1 cellular context compared by ENCODE assay signal in the genomic region with DNA sequence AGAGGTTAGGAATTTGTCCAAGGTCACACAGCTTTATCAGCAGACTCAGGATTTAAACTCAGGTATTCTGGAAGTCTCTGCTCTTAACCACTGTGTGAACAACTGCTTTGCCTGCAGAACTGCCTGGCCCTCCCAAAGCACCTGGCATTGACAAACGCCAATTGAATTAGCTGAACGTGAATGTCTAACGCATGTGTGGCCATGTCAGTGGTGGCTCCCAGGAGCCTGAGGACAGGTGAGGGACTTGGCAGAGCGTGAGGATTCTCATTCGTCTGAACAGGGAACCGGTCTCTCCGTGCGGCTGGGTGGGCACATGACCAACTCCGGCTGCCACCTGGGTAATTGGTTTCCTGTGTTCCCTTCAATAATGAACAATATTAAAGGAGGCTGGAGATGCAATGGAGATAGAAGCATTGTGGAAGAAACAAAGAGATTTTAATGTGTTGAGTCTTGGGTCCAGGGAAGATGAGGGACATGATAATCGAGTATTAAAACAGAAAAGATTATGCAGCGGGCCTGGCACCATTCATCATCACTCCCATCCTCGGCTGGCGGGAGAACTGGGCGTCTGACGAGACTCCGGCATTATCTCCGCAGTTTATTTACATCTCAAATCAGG.
TF ChIP-seq lines count a peak whose summit lies in the region.

No MANE protein-coding gene starts in this region.

TF ChIP-seq in SK-N-SH treated with all-trans-retinoic acid at 6 μM for 48 hours, 23 proteins besides CTCF, POLR2A, EP300 and RAD21:
- TF ChIP-seq, protein P1, sequence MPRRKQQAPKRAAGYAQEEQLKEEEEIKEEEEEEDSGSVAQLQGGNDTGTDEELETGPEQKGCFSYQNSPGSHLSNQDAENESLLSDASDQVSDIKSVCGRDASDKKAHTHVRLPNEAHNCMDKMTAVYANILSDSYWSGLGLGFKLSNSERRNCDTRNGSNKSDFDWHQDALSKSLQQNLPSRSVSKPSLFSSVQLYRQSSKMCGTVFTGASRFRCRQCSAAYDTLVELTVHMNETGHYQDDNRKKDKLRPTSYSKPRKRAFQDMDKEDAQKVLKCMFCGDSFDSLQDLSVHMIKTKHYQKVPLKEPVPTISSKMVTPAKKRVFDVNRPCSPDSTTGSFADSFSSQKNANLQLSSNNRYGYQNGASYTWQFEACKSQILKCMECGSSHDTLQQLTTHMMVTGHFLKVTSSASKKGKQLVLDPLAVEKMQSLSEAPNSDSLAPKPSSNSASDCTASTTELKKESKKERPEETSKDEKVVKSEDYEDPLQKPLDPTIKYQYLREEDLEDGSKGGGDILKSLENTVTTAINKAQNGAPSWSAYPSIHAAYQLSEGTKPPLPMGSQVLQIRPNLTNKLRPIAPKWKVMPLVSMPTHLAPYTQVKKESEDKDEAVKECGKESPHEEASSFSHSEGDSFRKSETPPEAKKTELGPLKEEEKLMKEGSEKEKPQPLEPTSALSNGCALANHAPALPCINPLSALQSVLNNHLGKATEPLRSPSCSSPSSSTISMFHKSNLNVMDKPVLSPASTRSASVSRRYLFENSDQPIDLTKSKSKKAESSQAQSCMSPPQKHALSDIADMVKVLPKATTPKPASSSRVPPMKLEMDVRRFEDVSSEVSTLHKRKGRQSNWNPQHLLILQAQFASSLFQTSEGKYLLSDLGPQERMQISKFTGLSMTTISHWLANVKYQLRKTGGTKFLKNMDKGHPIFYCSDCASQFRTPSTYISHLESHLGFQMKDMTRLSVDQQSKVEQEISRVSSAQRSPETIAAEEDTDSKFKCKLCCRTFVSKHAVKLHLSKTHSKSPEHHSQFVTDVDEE (CRISPR knock-in tag; IDR thresholded peaks at IDR 0.05): 0 out of 2 replicates have a peak, but pooled peaks have one; percentile 49
- TF ChIP-seq, protein P2, sequence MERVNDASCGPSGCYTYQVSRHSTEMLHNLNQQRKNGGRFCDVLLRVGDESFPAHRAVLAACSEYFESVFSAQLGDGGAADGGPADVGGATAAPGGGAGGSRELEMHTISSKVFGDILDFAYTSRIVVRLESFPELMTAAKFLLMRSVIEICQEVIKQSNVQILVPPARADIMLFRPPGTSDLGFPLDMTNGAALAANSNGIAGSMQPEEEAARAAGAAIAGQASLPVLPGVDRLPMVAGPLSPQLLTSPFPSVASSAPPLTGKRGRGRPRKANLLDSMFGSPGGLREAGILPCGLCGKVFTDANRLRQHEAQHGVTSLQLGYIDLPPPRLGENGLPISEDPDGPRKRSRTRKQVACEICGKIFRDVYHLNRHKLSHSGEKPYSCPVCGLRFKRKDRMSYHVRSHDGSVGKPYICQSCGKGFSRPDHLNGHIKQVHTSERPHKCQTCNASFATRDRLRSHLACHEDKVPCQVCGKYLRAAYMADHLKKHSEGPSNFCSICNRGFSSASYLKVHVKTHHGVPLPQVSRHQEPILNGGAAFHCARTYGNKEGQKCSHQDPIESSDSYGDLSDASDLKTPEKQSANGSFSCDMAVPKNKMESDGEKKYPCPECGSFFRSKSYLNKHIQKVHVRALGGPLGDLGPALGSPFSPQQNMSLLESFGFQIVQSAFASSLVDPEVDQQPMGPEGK (CRISPR knock-in tag; IDR thresholded peaks at IDR 0.05; ENCODE audit: borderline replicate concordance): no peak
- peak; percentile 80 for TF ChIP-seq TCF4 (CRISPR knock-in tag; IDR thresholded peaks at IDR 0.05; ENCODE audit: borderline replicate concordance)
- TF ChIP-seq, protein P3, sequence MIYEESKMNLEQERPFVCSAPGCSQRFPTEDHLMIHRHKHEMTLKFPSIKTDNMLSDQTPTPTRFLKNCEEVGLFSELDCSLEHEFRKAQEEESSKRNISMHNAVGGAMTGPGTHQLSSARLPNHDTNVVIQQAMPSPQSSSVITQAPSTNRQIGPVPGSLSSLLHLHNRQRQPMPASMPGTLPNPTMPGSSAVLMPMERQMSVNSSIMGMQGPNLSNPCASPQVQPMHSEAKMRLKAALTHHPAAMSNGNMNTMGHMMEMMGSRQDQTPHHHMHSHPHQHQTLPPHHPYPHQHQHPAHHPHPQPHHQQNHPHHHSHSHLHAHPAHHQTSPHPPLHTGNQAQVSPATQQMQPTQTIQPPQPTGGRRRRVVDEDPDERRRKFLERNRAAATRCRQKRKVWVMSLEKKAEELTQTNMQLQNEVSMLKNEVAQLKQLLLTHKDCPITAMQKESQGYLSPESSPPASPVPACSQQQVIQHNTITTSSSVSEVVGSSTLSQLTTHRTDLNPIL (CRISPR knock-in tag; IDR thresholded peaks at IDR 0.05; ENCODE audit: low read depth): no peak
